Comparison of ENCODE assay signal across 8 cellular contexts in the genomic region with DNA sequence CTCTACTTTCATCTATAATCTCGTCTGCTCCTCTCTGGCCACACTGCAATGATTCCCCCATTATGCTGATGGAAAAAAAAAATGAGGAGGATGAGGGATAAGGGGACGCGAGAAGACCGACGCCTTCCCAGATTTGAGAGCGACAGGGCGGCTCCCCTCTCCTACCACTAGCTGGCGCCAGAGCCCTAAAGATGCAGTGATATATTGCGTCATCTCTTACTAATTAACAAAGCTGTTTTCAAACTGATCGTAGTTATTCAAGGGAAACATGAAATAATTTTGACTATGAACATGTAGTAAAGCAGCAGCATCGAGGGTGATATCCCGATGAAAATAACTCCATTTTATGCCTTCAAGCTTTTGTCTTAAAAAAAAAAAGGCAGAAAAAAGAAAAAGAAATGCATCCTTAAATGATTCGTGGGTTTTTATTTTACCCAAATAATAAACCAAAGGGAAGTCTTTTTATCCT. TPM values are rescaled to one million over a fixed set of nuclear protein-coding genes. Genes with fewer than 3 reads are reported as not detected.
A peak's percentile ranks its signal among the peaks of the same experiment; 100 is the strongest.
DNase-seq lines count a peak whose midpoint lies in the region; ATAC-seq, FAIRE-seq and TF ChIP-seq lines count a peak whose summit lies in the region.

No MANE protein-coding gene starts in this region.

- H3K27ac ChIP-seq in A549 = peak overlapping the region; percentile 95 to 98

- H3K4me3 ChIP-seq in A549 = peak overlapping the region; percentile 34

- H3K9me3 ChIP-seq in A549 = no peaks in the 10 kb centered on the region

- peak overlapping the region; percentile 90 for H3K4me2 ChIP-seq in A549

- 1% methylated on average over 13 of the region's 13 CpGs for WGBS in A549 (ENCODE audit: missing lambda C conversion rate)

- peak; percentile 32 for FAIRE-seq in A549 (lab: Jason Lieb, UNC)

- TF ChIP-seq CTCF in A549 (IDR thresholded peaks at IDR 0.05) = peak; percentile 99

- CTCF ChIA-PET in A549 (lab: Yijun Ruan, JAX) = interaction anchor here (0.6 to 6.7 kb wide), 82 partner anchors 9 to 1048 kb away, joined by 3 to 123 read pairs (median 5); a partner anchor contains a TSS

- no peak for TF ChIP-seq POLR2A in A549 (IDR thresholded peaks at IDR 0.05; ENCODE audit: low read length)

- peak; percentile 45 to 70; a peak in 4 of 6 replicates for ATAC-seq in A549
- ATAC-seq in GM18517 (IDR thresholded peaks at IDR 0.05; ENCODE audit: unreplicated experiment) = peak; percentile 45
- ATAC-seq in HG03108 (IDR thresholded peaks at IDR 0.05; ENCODE audit: unreplicated experiment) = peak; percentile 45
- ATAC-seq in activated CD4-positive, CD25-positive, alpha-beta regulatory T cell treated with anti-CD3 and anti-CD28 coated beads, Interleukin-2, amount 50 U/mL, for 24 hours = peak; percentile 48 to 61
- ATAC-seq in left colon = peak; percentile 70

- POLR2A ChIA-PET in A549 (lab: Yijun Ruan, JAX) = interaction anchor here (0.6 to 3.6 kb wide), 10 partner anchors 46 to 528 kb away, joined by 3 to 48 read pairs (median 4); a partner anchor contains a TSS

- peak; percentile 99 to 100 for TF ChIP-seq RAD21 in A549 (conservative IDR thresholded peaks at IDR 0.05 in 1 of 2, IDR thresholded peaks at IDR 0.05 in 1 of 2)

- TF ChIP-seq EP300 in A549 (IDR thresholded peaks at IDR 0.05) = no peak

- H3K4me1 ChIP-seq in A549 = peaks cover 45% of the 10 kb centered on the region

- intact Hi-C loops in left colon (cut with DNase I, micrococcal nuclease) = loop anchor here (2.0 to 10.0 kb wide), 5 partner anchors 100 to 250 kb away; a partner anchor contains a TSS

- DNase-seq in A549 (ENCODE audit: low read depth in 1 of 2, low spot score in 1 of 2) (peak; percentile 49 to 82), NCI-H345 (lab: John Stamatoyannopoulos, UW) (peak; percentile 90), cerebellum (ENCODE audit: low spot score) (peak; percentile 86), left colon (peak; percentile 74 to 88)
- DNase-seq in stimulated activated CD4-positive, alpha-beta T cell treated with anti-CD3 and anti-CD28 coated beads, Interleukin-1b, Interleukin-23, amount 100 ng/mL, for 24 hours (ENCODE audit: low read depth in 4 of 4, low spot score in 1 of 4) = peak; percentile 57 to 69 (median 66)

TF ChIP-seq in A549, 52 proteins besides CTCF, POLR2A, EP300 and RAD21:
- TF ChIP-seq, protein P1, sequence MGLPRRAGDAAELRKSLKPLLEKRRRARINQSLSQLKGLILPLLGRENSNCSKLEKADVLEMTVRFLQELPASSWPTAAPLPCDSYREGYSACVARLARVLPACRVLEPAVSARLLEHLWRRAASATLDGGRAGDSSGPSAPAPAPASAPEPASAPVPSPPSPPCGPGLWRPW (IDR thresholded peaks at IDR 0.05) = 0 out of 2 replicates have a peak, but pooled peaks have one; percentile 21
- peak; percentile 98 to 100 for TF ChIP-seq CEBPB (IDR thresholded peaks at IDR 0.05)
- peak; percentile 97 for TF ChIP-seq SMC3 (IDR thresholded peaks at IDR 0.05)
- TF ChIP-seq FOSL2 (IDR thresholded peaks at IDR 0.05) = no peak
- peak; percentile 80 for TF ChIP-seq FOSL2 (CRISPR knock-in tag; IDR thresholded peaks at IDR 0.05)
- TF ChIP-seq JUN (IDR thresholded peaks at IDR 0.05) = peak; percentile 25 to 54; a peak in 1 of 5 replicates
- no peak for TF ChIP-seq NFE2L2 (conservative IDR thresholded peaks at IDR 0.05; ENCODE audit: low read length)

RNA-seq across cellular contexts. Expression of a gene that starts 48.0 kb away (rescaled TPM):
- polyA plus RNA-seq in A549 (2011; rRNA removed) = 250 and 357 TPM in 2 replicates
- 101 and 131 TPM in 2 replicates for polyA plus RNA-seq in A549 (2012; cell fraction: cytosol; rRNA removed)
- 27.7 and 52.1 TPM in 2 replicates for polyA plus RNA-seq in A549 (2012; cell fraction: nucleus; rRNA removed)
- 714 to 805 TPM (median 755 TPM) in 3 replicates for polyA plus RNA-seq in A549 (2017; fragmentation: RNase III; extraction: RNeasy Plus Mini Kit Qiagen cat#74134 plus additional on column Dnase treatment)
- 32.7 and 35.5 TPM in 2 replicates for polyA minus RNA-seq in A549 (2011; rRNA and poly(A)+ RNA removed)
- total RNA-seq in cerebellum = 110 TPM
- 100 to 1,000 TPM; 107 to 177 TPM for total RNA-seq in left colon

Comparison
In these comparisons a context has a peak if more than half of its experiments do, and no peak if none do; other contexts are left out.
1. Peak in every context shown above with its lines: DNase-seq, ATAC-seq, H3K4me3 ChIP-seq and H3K27ac ChIP-seq.